Comparison of ENCODE assay signal across 18 cellular contexts in the genomic region with DNA sequence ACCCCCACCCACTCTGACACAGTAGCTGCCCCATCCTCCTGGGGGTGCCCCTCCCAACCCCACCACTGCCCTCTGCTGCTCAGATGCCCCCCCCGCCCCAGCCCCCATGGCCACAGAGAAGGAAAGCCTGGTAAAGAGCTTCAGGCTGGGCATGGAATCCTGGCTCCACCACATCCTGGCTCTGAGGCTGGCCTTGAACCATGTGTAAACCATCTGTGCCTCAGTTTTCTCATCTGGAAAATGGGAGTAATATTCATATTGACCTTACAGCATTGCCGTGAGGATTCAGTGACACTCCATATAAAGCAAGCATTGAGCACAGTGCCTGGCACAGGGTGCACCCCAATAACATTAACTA.
DNase-seq lines count a peak whose midpoint lies in the region; ATAC-seq and TF ChIP-seq lines count a peak whose summit lies in the region.
"Had no signal": no experiment of that assay in that cellular context is flagged by ENCODE, and none has a peak within 500 bp of the region (broad histone marks: within the 10 kb centered on the region; RNA-seq: fewer than 3 reads in every experiment).

No MANE protein-coding gene starts in this region.

- peaks cover 3% of the 10 kb centered on the region for H3K79me2 ChIP-seq in neural progenitor cell (ENCODE audit: low read depth)

- H3K9ac ChIP-seq in neural progenitor cell = no peak overlapping the region

- H3K9me3 Mint-ChIP-seq in neural progenitor cell = no peaks in the 10 kb centered on the region
- H3K9me3 Mint-ChIP-seq: CD4-positive, alpha-beta memory T cell had no signal

- TF ChIP-seq CTCF in heart right ventricle (IDR thresholded peaks at IDR 0.05) = no peak
- TF ChIP-seq CTCF in neural progenitor cell (IDR thresholded peaks at IDR 0.05) = no peak
- no peak for TF ChIP-seq CTCF in lower lobe of right lung (IDR thresholded peaks at IDR 0.05)

- H2AFZ ChIP-seq in neural progenitor cell (replicated peaks) = no peak overlapping the region

- H3F3A ChIP-seq in neural progenitor cell (ENCODE audit: low read depth) = peaks cover 8% of the 10 kb centered on the region

- H3K27ac ChIP-seq in heart right ventricle (peak overlapping the region in 9 of 10 donors; percentile 12 to 69 (median 47)), caudate nucleus (ENCODE audit: low read depth, low read length) (peak overlapping the region; percentile 56), neural progenitor cell (no peak overlapping the region), urinary bladder (ENCODE audit: low read depth) (peak overlapping the region; percentile 50), lower lobe of right lung (no peak overlapping the region)
- H3K27ac ChIP-seq: HL-60 had no signal

- no peaks in the 10 kb centered on the region for H3K36me3 Mint-ChIP-seq in neural progenitor cell
- H3K36me3 Mint-ChIP-seq: CD4-positive, alpha-beta memory T cell had no signal

- DNase-seq in heart right ventricle (no peak), left ventricle myocardium superior (no peak), caudate nucleus (lab: John Stamatoyannopoulos, UW) (no peak), neural progenitor cell (ENCODE audit: low spot score) (no peak), lower lobe of right lung (no peak), HK-2 (ENCODE audit: unreplicated experiment) (no peak)
- DNase-seq: activated CD4-positive, CD25-positive, alpha-beta regulatory T cell; amygdala; CD4-positive, alpha-beta memory T cell; Karpas-422; NCI-H1105; NCI-H748 treated with DMSO at 0.1 percent for 48 hours; stimulated activated CD4-positive, alpha-beta T cell treated with anti-CD3 and anti-CD28 coated beads, Interleukin-4, amount 100 ng/mL, for 1 hour; stimulated activated CD8-positive, alpha-beta memory T cell treated with anti-CD3 and anti-CD28 coated beads, Interleukin-4, amount 100 ng/mL, for 48 hours; thyroid gland had no signal

- no peaks in the 10 kb centered on the region for H3K27me3 ChIP-seq in heart right ventricle
- no peaks in the 10 kb centered on the region for H3K27me3 ChIP-seq in neural progenitor cell
- H3K27me3 ChIP-seq in lower lobe of right lung (ENCODE audit: low read depth) = no peaks in the 10 kb centered on the region
- H3K27me3 ChIP-seq: thyroid gland had no signal

- peaks cover 73% of the 10 kb centered on the region for H4K20me1 ChIP-seq in neural progenitor cell (ENCODE audit: low read depth)

- intact Hi-C loops in heart right ventricle (cut with DNase I) = loop anchor here in 2 of 10 donors (10.0 kb wide), 1 partner anchor 135 kb away; no protein-coding TSS in a partner anchor
- intact Hi-C loops in left ventricle myocardium superior (cut with micrococcal nuclease) = no loop called here
- intact Hi-C loops in lower lobe of right lung (cut with DNase I) = no loop called here

- no peak for ATAC-seq in heart right ventricle
- ATAC-seq in left ventricle myocardium superior = no peak
- no peak for ATAC-seq in lower lobe of right lung
- no peak for ATAC-seq in GM21381 (IDR thresholded peaks at IDR 0.05; ENCODE audit: unreplicated experiment)

- WGBS in heart right ventricle, 2 donors = 100% methylated on average over 2 of the region's 2 CpGs
- WGBS in urinary bladder = 94% methylated on average over 2 of the region's 2 CpGs

- no peaks in the 10 kb centered on the region for H3K36me3 ChIP-seq in heart right ventricle
- H3K36me3 ChIP-seq in neural progenitor cell = no peaks in the 10 kb centered on the region
- H3K36me3 ChIP-seq in urinary bladder (ENCODE audit: insufficient read depth) = no peaks in the 10 kb centered on the region
- H3K36me3 ChIP-seq in lower lobe of right lung = no peaks in the 10 kb centered on the region
- H3K36me3 ChIP-seq: thyroid gland had no signal

- no peaks in the 10 kb centered on the region for H3K9me3 ChIP-seq in heart right ventricle
- no peaks in the 10 kb centered on the region for H3K9me3 ChIP-seq in neural progenitor cell (ENCODE audit: low read depth)
- H3K9me3 ChIP-seq in lower lobe of right lung = no peaks in the 10 kb centered on the region
- H3K9me3 ChIP-seq: thyroid gland had no signal

- H3K4me3 Mint-ChIP-seq in neural progenitor cell = peak overlapping the region; percentile 72
- H3K4me3 Mint-ChIP-seq: CD4-positive, alpha-beta memory T cell had no signal

- peaks cover 67% of the 10 kb centered on the region for H3K4me1 Mint-ChIP-seq in neural progenitor cell

- peaks cover 10 to 49% (median 31%) of the 10 kb centered on the region in 9 donors for H3K4me1 ChIP-seq in heart right ventricle
- peaks cover 15% of the 10 kb centered on the region for H3K4me1 ChIP-seq in neural progenitor cell
- H3K4me1 ChIP-seq in urinary bladder (ENCODE audit: insufficient read depth) = no peaks in the 10 kb centered on the region
- H3K4me1 ChIP-seq in lower lobe of right lung = peaks cover 10% of the 10 kb centered on the region

- peak overlapping the region; percentile 43 for H3K4me2 ChIP-seq in neural progenitor cell

- no peak overlapping the region for H3K4me3 ChIP-seq in heart right ventricle
- H3K4me3 ChIP-seq in neural progenitor cell = no peak overlapping the region
- H3K4me3 ChIP-seq in urinary bladder (ENCODE audit: low read depth, low read length) = no peak overlapping the region
- H3K4me3 ChIP-seq in lower lobe of right lung = no peak overlapping the region
- H3K4me3 ChIP-seq: thyroid gland had no signal

- H3K27me3 Mint-ChIP-seq in neural progenitor cell (ENCODE audit: insufficient read depth, low read depth) = peaks cover 7% of the 10 kb centered on the region
- H3K27me3 Mint-ChIP-seq: CD4-positive, alpha-beta memory T cell had no signal

- H3K27ac Mint-ChIP-seq in neural progenitor cell = peak overlapping the region; percentile 98
- H3K27ac Mint-ChIP-seq: CD4-positive, alpha-beta memory T cell had no signal

Comparison
In these comparisons a context has a peak if more than half of its experiments do, and no peak if none do; other contexts are left out.
1. H3K27ac ChIP-seq: peak in heart right ventricle (9 of 10), caudate nucleus (single experiment) and urinary bladder (single experiment); none in neural progenitor cell (single experiment) and lower lobe of right lung (single experiment).